In the genomic region with DNA sequence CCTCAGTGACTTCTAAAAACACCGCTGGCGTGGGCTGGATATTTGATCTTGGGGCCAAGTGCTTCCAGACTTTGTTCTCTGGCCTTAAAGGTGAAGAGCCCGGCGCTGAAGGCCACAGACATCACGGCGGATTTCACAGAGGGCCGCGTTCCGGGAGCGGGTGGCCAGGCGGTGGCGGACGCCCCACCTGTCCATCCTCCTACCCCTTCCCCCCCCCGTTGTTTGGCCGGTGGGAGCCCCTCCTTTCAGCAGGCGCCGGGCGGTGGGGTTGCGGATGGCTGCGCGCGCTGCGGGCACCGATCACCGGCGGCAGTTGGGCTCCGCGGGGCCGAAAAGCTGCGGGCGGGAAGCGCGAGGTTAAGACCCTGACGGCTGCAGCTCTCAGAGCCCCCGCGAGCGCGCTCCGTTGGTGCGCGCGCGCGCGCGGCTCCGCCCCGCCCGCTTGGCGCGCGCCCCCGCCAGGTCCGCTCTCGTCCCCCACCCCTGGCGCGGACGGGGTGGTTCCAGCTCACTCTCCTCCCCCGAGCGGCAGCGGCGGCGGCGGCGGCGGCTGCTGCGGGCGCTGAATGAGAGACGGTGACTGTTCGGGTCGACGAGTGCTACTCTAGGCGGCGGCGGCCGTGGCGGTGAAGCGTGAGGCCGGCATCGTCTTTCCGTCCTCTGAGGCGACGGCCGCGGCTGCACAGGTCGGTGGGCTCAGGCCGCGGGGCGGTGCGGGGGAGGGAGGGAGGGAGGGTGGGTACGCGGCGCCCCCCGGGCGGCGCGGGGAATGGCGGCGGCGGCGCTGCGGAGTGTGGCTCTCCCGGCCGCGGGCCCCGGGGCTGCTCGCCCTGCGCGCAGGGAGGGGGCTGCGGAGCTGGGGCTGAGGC, we compare ENCODE assay signal across 7 cellular contexts. TPM values are rescaled to one million over a fixed set of nuclear protein-coding genes. Genes with fewer than 3 reads are reported as not detected.
A peak's percentile ranks its signal among the peaks of the same experiment; 100 is the strongest.
DNase-seq lines count a peak whose midpoint lies in the region; ATAC-seq, FAIRE-seq and TF ChIP-seq lines count a peak whose summit lies in the region.

A gene with protein sequence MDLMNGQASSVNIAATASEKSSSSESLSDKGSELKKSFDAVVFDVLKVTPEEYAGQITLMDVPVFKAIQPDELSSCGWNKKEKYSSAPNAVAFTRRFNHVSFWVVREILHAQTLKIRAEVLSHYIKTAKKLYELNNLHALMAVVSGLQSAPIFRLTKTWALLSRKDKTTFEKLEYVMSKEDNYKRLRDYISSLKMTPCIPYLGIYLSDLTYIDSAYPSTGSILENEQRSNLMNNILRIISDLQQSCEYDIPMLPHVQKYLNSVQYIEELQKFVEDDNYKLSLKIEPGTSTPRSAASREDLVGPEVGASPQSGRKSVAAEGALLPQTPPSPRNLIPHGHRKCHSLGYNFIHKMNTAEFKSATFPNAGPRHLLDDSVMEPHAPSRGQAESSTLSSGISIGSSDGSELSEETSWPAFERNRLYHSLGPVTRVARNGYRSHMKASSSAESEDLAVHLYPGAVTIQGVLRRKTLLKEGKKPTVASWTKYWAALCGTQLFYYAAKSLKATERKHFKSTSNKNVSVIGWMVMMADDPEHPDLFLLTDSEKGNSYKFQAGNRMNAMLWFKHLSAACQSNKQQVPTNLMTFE (plus strand): TSS at position 511 of the 869 bp plus-strand sequence. CDS start 51,521 bp downstream, outside the sequence.

- no peaks in the 10 kb centered on the region for H4K20me1 ChIP-seq in keratinocyte (ENCODE audit: control insufficient read depth, extremely low read depth, insufficient read depth, low read length)

- ATAC-seq in GM18517 (IDR thresholded peaks at IDR 0.05; ENCODE audit: unreplicated experiment) (peak; percentile 53), HG02884 (IDR thresholded peaks at IDR 0.05; ENCODE audit: unreplicated experiment) (peak; percentile 66)

- H3K79me2 ChIP-seq in keratinocyte (ENCODE audit: control insufficient read depth, insufficient read depth, low read length) = peaks cover 13% of the 10 kb centered on the region

- peak within 1 kb of the TSS; percentile 95 for H2AFZ ChIP-seq in keratinocyte (ENCODE audit: control insufficient read depth, low read length)

- H3K36me3 ChIP-seq in keratinocyte (ENCODE audit: control insufficient read depth in 2 of 2, extremely low read depth in 1 of 2, insufficient read depth in 2 of 2, low read length in 2 of 2) = no peaks in the 10 kb centered on the region

- peak; percentile 64 to 73 for DNase-seq in NCI-H1930 (lab: John Stamatoyannopoulos, UW)
- peak; percentile 51 for DNase-seq in activated CD4-positive, CD25-positive, alpha-beta regulatory T cell treated with anti-CD3 and anti-CD28 coated beads, Interleukin-2, amount 50 U/mL, for 72 hours
- peak; percentile 68 for DNase-seq in cerebellar cortex (ENCODE audit: low spot score)
- no peak for DNase-seq in keratinocyte (ENCODE audit: low read depth, low spot score)
- peak; percentile 18 to 56 for DNase-seq in stimulated activated CD4-positive, alpha-beta T cell treated with anti-CD3 and anti-CD28 coated beads, Interleukin-15, amount 100 ng/mL, for 1 hour (ENCODE audit: low read depth in 1 of 2, low spot score in 1 of 2)

- no peaks in the 10 kb centered on the region for H3K27me3 ChIP-seq in keratinocyte (ENCODE audit: control insufficient read depth, extremely low read depth, insufficient read depth, low read length)

- H3K9me3 ChIP-seq in keratinocyte (ENCODE audit: control insufficient read depth, low read depth, low read length) = no peaks in the 10 kb centered on the region

- H3K9ac ChIP-seq in keratinocyte (ENCODE audit: control insufficient read depth, extremely low read depth, insufficient read depth, low read length) = peak within 1 kb of the TSS; percentile 84

- H3K9me1 ChIP-seq in keratinocyte (ENCODE audit: control insufficient read depth, extremely low read depth, insufficient read depth, low read length) = no peaks in the 10 kb centered on the region

- TF ChIP-seq CTCF in keratinocyte (optimal IDR thresholded peaks at IDR 0.05 in 1 of 3, IDR thresholded peaks at IDR 0.05 in 1 of 3, conservative IDR thresholded peaks at IDR 0.05 in 1 of 3; ENCODE audit: extremely low read depth in 1 of 3, insufficient read depth in 2 of 3, low read length in 3 of 3) = no peak

- H3K4me2 ChIP-seq in keratinocyte (ENCODE audit: control insufficient read depth, extremely low read depth, insufficient read depth, low read depth, low read length) = peak within 1 kb of the TSS; percentile 86

- H3K27ac ChIP-seq in keratinocyte (ENCODE audit: control insufficient read depth, insufficient read depth, low read length) = peak within 1 kb of the TSS; percentile 91

- FAIRE-seq in keratinocyte (lab: Jason Lieb, UNC) = no peak

- H3K4me3 ChIP-seq in keratinocyte (ENCODE audit: control insufficient read depth in 2 of 3, extremely low read depth in 1 of 3, insufficient read depth in 2 of 3, low read depth in 1 of 3, low read length in 3 of 3) = peak within 1 kb of the TSS; percentile 90 to 93 (median 91)

- peaks cover 13% of the 10 kb centered on the region for H3K4me1 ChIP-seq in keratinocyte (ENCODE audit: control insufficient read depth, extremely low read depth, insufficient read depth, low read length)

- dilution Hi-C loops in keratinocyte (cut with MboI; ENCODE audit: extremely low pct_ligation_motif_present, low sequenced_read_pairs) = no loop called here

RNA-seq across cellular contexts. Expression of the gene that starts here (rescaled TPM):
- polyA plus RNA-seq in keratinocyte = 9.1 to 14.8 TPM (median 10.7 TPM) in 3 replicates
- 48.1 TPM for polyA plus RNA-seq in keratinocyte (2011; ENCODE audit: low read depth)
- polyA plus RNA-seq in keratinocyte (2011; cell fraction: cytosol; rRNA removed) = 6.2 and 9.0 TPM in 2 replicates
- polyA plus RNA-seq in keratinocyte (2011; cell fraction: nucleus; rRNA removed) = 8.4 and 9.1 TPM in 2 replicates
- polyA plus RNA-seq in keratinocyte (2012; ENCODE audit: low replicate concordance) = 8.8 and 10.0 TPM in 2 replicates
- polyA minus RNA-seq in keratinocyte = 11.6 to 31.6 TPM (median 14.6 TPM) in 3 replicates
- 20.9 TPM for polyA minus RNA-seq in keratinocyte (2011; cell fraction: cytosol; rRNA and poly(A)+ RNA removed)
- polyA minus RNA-seq in keratinocyte (2011; cell fraction: nucleus; rRNA and poly(A)+ RNA removed) = 16.0 and 29.9 TPM in 2 replicates
